Comparison of ENCODE assay signal across 31 cellular contexts in the genomic region with DNA sequence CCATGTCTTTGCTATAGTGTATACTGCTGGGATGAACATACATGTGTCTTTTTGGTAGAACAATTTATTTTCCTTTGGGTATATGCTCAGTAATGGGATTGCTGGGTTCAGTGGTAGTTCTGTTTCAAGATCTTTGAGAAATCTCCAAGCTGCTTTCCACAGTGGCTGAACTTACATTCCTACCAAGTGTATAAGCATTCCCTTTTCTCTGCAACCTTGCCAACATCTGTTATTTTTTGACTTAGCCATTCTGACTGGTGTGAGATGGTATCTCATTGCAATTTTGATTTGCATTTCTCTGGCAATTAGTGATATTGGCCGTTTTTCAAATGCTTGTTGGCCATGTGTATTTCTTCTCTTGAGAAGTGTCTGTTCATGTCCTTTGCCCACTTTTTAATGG. TPM values are rescaled to one million over a fixed set of nuclear protein-coding genes. Genes with fewer than 3 reads are reported as not detected.
DNase-seq lines count a peak whose midpoint lies in the region; ATAC-seq, FAIRE-seq and TF ChIP-seq lines count a peak whose summit lies in the region.
"Had no signal": no experiment of that assay in that cellular context is flagged by ENCODE, and none has a peak within 500 bp of the region (broad histone marks: within the 10 kb centered on the region; RNA-seq: fewer than 3 reads in every experiment).

No MANE protein-coding gene starts in this region.

- DNase-seq in NCI-H2171 treated with DMSO at 0.1 percent for 48 hours (lab: John Stamatoyannopoulos, UW) (peak; percentile 7), NCI-H2171 (lab: John Stamatoyannopoulos, UW) (no peak), astrocyte (ENCODE audit: low read depth) (peak; percentile 78), fibroblast of the conjunctiva (ENCODE audit: low read depth) (peak; percentile 54), NCI-H2029 (lab: John Stamatoyannopoulos, UW) (no peak)
- DNase-seq in effector CD8-positive, alpha-beta T cell (lab: John Stamatoyannopoulos, UW), result no peak
- DNase-seq: activated CD8-positive, alpha-beta memory T cell treated with anti-CD3 and anti-CD28 coated beads, Interleukin-2, amount 50 U/mL, for 4 hours; BE2C; Caco-2; GOT3; kidney; MM.1S; NCI-H1417 treated with DMSO at 0.1 percent for 48 hours; NCI-H526 treated with DMSO at 0.1 percent for 48 hours; psoas muscle; stimulated activated CD4-positive, alpha-beta T cell treated with anti-CD3 and anti-CD28 coated beads, Interleukin-2, amount 100 ng/mL, for 24 hours; stimulated activated naive B cell treated with anti-CD40 and anti-IgM and Interleukin-4, amounts not matched to agents 10 μg/mL and 1 μg/mL and 100 μg/mL, for 72 hours; WERI-Rb-1 had no signal

- no peak overlapping the region for H2AFZ ChIP-seq in astrocyte (ENCODE audit: low read depth, low read length)

- no peak overlapping the region for H3K4me2 ChIP-seq in astrocyte (ENCODE audit: low read length)

- H4K20me1 ChIP-seq in astrocyte (ENCODE audit: insufficient read depth, low read length), result no peaks in the 10 kb centered on the region

- no peaks in the 10 kb centered on the region for H3K27me3 Mint-ChIP-seq in astrocyte (ENCODE audit: low read depth, unreplicated experiment)
- H3K27me3 Mint-ChIP-seq: activated naive CD8-positive, alpha-beta T cell; activated T-helper 17 cell treated with anti-CD3 and anti-CD28 coated beads, Interleukin-2, amount 50 U/mL, for 72 hours; stimulated activated naive B cell treated with anti-CD40 and anti-IgM and Interleukin-4, amounts not matched to agents 10 μg/mL and 1 μg/mL and 100 μg/mL, for 72 hours had no signal

- H3K27me3 ChIP-seq in astrocyte (ENCODE audit: insufficient read depth, low read length), result no peaks in the 10 kb centered on the region
- H3K27me3 ChIP-seq: BE2C, gastroesophageal sphincter, neutrophil had no signal

- no peaks in the 10 kb centered on the region for H3K4me1 ChIP-seq in astrocyte (ENCODE audit: insufficient read depth, low read length)
- H3K4me1 ChIP-seq: BE2C, Caco-2, gastroesophageal sphincter, psoas muscle had no signal

- ATAC-seq in HG02970 (IDR thresholded peaks at IDR 0.05; ENCODE audit: low FRiP score, unreplicated experiment) (no peak), HG02981 (IDR thresholded peaks at IDR 0.05; ENCODE audit: unreplicated experiment) (no peak)
- ATAC-seq: activated T-helper 17 cell treated with anti-CD3 and anti-CD28 coated beads, Interleukin-2, amount 50 U/mL, for 72 hours; gastroesophageal sphincter; psoas muscle; stimulated activated naive B cell treated with anti-CD40 and anti-IgM and Interleukin-4, amounts not matched to agents 10 μg/mL and 1 μg/mL and 100 μg/mL, for 72 hours had no signal

- peaks cover 11% of the 10 kb centered on the region for H3K4me1 Mint-ChIP-seq in astrocyte (ENCODE audit: low read depth, unreplicated experiment)
- H3K4me1 Mint-ChIP-seq: activated T-helper 17 cell treated with anti-CD3 and anti-CD28 coated beads, Interleukin-2, amount 50 U/mL, for 72 hours had no signal

- no peaks in the 10 kb centered on the region for H3K9me3 Mint-ChIP-seq in astrocyte (ENCODE audit: unreplicated experiment)
- H3K9me3 Mint-ChIP-seq: activated T-helper 17 cell treated with anti-CD3 and anti-CD28 coated beads, Interleukin-2, amount 50 U/mL, for 72 hours; T-helper 2 cell treated with Interferon-gamma antibody and Interleukin-4, amounts not matched to agents 5 μg/mL and 100 μg/mL, for 36 hours had no signal

- H3K9ac ChIP-seq in astrocyte (ENCODE audit: low read length), result no peak overlapping the region

- H3K4me3 Mint-ChIP-seq in astrocyte (ENCODE audit: unreplicated experiment), result no peak overlapping the region
- H3K4me3 Mint-ChIP-seq: activated naive CD8-positive, alpha-beta T cell; activated T-helper 17 cell treated with anti-CD3 and anti-CD28 coated beads, Interleukin-2, amount 50 U/mL, for 72 hours; stimulated activated naive B cell treated with anti-CD40 and anti-IgM and Interleukin-4, amounts not matched to agents 10 μg/mL and 1 μg/mL and 100 μg/mL, for 72 hours; T-helper 2 cell treated with Interferon-gamma antibody and Interleukin-4, amounts not matched to agents 5 μg/mL and 100 μg/mL, for 36 hours had no signal

- H3K36me3 Mint-ChIP-seq in astrocyte (ENCODE audit: low read depth, unreplicated experiment), result peaks cover 18% of the 10 kb centered on the region

- H3K9me3 ChIP-seq in astrocyte (ENCODE audit: insufficient read depth, low read depth, low read length), result no peaks in the 10 kb centered on the region
- H3K9me3 ChIP-seq: BE2C, Caco-2, gastroesophageal sphincter, neutrophil, psoas muscle, thoracic aorta had no signal

- H3K27ac ChIP-seq in astrocyte (ENCODE audit: low read depth, low read length), result no peak overlapping the region
- H3K27ac ChIP-seq: 22Rv1, coronary artery, gastroesophageal sphincter, neutrophil, psoas muscle, RWPE1, skin epidermis, thoracic aorta, WERI-Rb-1 had no signal

- H3K79me2 ChIP-seq in astrocyte (ENCODE audit: insufficient read depth, low read length), result no peaks in the 10 kb centered on the region

- TF ChIP-seq CTCF in astrocyte (IDR thresholded peaks at IDR 0.05; ENCODE audit: insufficient read depth, low read depth, low read length), result no peak

- H3K4me3 ChIP-seq in astrocyte (ENCODE audit: insufficient read depth, low read depth, low read length), result no peak overlapping the region
- H3K4me3 ChIP-seq: coronary artery, gastroesophageal sphincter, psoas muscle, skin epidermis, thoracic aorta had no signal

- no peak overlapping the region for H3K27ac Mint-ChIP-seq in astrocyte (ENCODE audit: unreplicated experiment)
- H3K27ac Mint-ChIP-seq: activated naive CD8-positive, alpha-beta T cell; activated T-helper 17 cell treated with anti-CD3 and anti-CD28 coated beads, Interleukin-2, amount 50 U/mL, for 72 hours; T-helper 2 cell treated with Interferon-gamma antibody and Interleukin-4, amounts not matched to agents 5 μg/mL and 100 μg/mL, for 36 hours had no signal

- H3K36me3 ChIP-seq in astrocyte (ENCODE audit: insufficient read depth, low read length), result no peaks in the 10 kb centered on the region
- H3K36me3 ChIP-seq: BE2C, thoracic aorta had no signal

- peak; percentile 56 for FAIRE-seq in astrocyte (lab: Jason Lieb, UNC)
- FAIRE-seq: kidney had no signal

RNA-seq across cellular contexts. Expression of gene ANGPTL1, which starts 37.5 kb away (rescaled TPM):
- total RNA-seq in astrocyte, result 4.1 and 5.7 TPM in 2 replicates
- total RNA-seq: activated T-helper 17 cell treated with anti-CD3 and anti-CD28 coated beads, Interleukin-2, amount 50 U/mL, for 72 hours; Caco-2; Daoy had no signal

Comparison
In these comparisons a context has a peak if more than half of its experiments do, and no peak if none do; other contexts are left out.
1. DNase-seq: peak in NCI-H2171 treated with DMSO at 0.1 percent for 48 hours (single experiment), astrocyte (single experiment) and fibroblast of the conjunctiva (single experiment); none in NCI-H2171 (single experiment), NCI-H2029 (single experiment) and effector CD8-positive, alpha-beta T cell (single experiment).